1 cellular context compared by ENCODE assay signal in genomic region chr10:118800920-118801319, GRCh38.
TF ChIP-seq lines count a peak whose summit lies in the region.

No MANE protein-coding gene starts in this region.

TF ChIP-seq in GM23338, 12 proteins besides CTCF, POLR2A, EP300 and RAD21 (continued from another document):
- TF ChIP-seq ZNF462 (CRISPR knock-in tag; IDR thresholded peaks at IDR 0.05) (no peak), STAT1 (IDR thresholded peaks at IDR 0.05; ENCODE audit: unreplicated experiment) (no peak), NANOG (IDR thresholded peaks at IDR 0.05; ENCODE audit: borderline replicate concordance) (no peak), ZNF114 (CRISPR knock-in tag; IDR thresholded peaks at IDR 0.05) (no peak), EZH2 (IDR thresholded peaks at IDR 0.05; ENCODE audit: low read depth, unreplicated experiment) (no peak), JUNB (IDR thresholded peaks at IDR 0.05; ENCODE audit: unreplicated experiment) (no peak), EZH2phosphoT487 (IDR thresholded peaks at IDR 0.05; ENCODE audit: unreplicated experiment) (no peak), CREB1 (CRISPR knock-in tag; IDR thresholded peaks at IDR 0.05; ENCODE audit: low read depth) (no peak), REST (IDR thresholded peaks at IDR 0.05; ENCODE audit: unreplicated experiment) (no peak)
TF ChIP-seq in GM23338: peak in this region for 0.
